6 cellular contexts compared by ENCODE assay signal in genomic region chr17:75110307-75110937, GRCh38. TPM values are rescaled to one million over a fixed set of nuclear protein-coding genes. Genes with fewer than 3 reads are reported as not detected.
DNase-seq lines count a peak whose midpoint lies in the region; ATAC-seq and TF ChIP-seq lines count a peak whose summit lies in the region.

No MANE protein-coding gene starts in this region.

- H3K27me3 ChIP-seq in dorsolateral prefrontal cortex: no peaks in the 10 kb centered on the region
- H3K27me3 ChIP-seq in psoas muscle (ENCODE audit: insufficient read depth in 3 of 3, low read length in 2 of 3): no peaks in the 10 kb centered on the region

- ATAC-seq in psoas muscle: peak in 3 of 4 donors; percentile 6 to 25 (median 9)
- ATAC-seq in HG03175 (IDR thresholded peaks at IDR 0.05; ENCODE audit: unreplicated experiment): no peak
- ATAC-seq in GM18868 (IDR thresholded peaks at IDR 0.05; ENCODE audit: unreplicated experiment): no peak

- H3K9me3 ChIP-seq in psoas muscle: no peaks in the 10 kb centered on the region

- WGBS in psoas muscle, 3 donors: 27 to 30% (median 28%) methylated on average over 33 to 34 of the region's 34 CpGs

- TF ChIP-seq CTCF in dorsolateral prefrontal cortex (IDR thresholded peaks at IDR 0.05 in 54 of 56, conservative IDR thresholded peaks at IDR 0.05 in 2 of 56; ENCODE audit: low read depth in 1 of 56, partially characterized antibody in 56 of 56) (no peak), psoas muscle (IDR thresholded peaks at IDR 0.05) (no peak)

- H3K4me1 ChIP-seq in psoas muscle: peaks cover 7% of the 10 kb centered on the region

- DNase-seq in SIG-M5 treated with dmso at 0.1 percent for 504 hours (lab: John Stamatoyannopoulos, UW; ENCODE audit: unreplicated experiment): peak; percentile 22
- DNase-seq in SIG-M5 (lab: John Stamatoyannopoulos, UW): no peak
- DNase-seq in dorsolateral prefrontal cortex: no peak
- peak in 1 of 2 donors; percentile 58 for DNase-seq in psoas muscle

- H3K27ac ChIP-seq in dorsolateral prefrontal cortex (peak overlapping the region in 54 of 59 donors; percentile 4 to 89 (median 76)), psoas muscle (peak overlapping the region; percentile 74)

- no peaks in the 10 kb centered on the region for H3K36me3 ChIP-seq in psoas muscle (ENCODE audit: insufficient read depth in 1 of 2, low read depth in 1 of 2)

- intact Hi-C loops in dorsolateral prefrontal cortex (cut with DNase I) (loop anchor here (5.0 to 10.0 kb wide), 5 partner anchors 48 to 154 kb away; partner anchors contain the start of genes SUMO2 (in 2 of the 2), GGA3 (in 1 of the 2) and MRPS7 (in 1 of the 2)), psoas muscle (cut with DNase I) (loop anchor here in 1 of 2 donors (5.0 kb wide), 2 partner anchors 67 to 92 kb away; no protein-coding TSS in a partner anchor)

- peak overlapping the region; percentile 66 to 98 (median 88) for H3K4me3 ChIP-seq in dorsolateral prefrontal cortex
- H3K4me3 ChIP-seq in psoas muscle: peak overlapping the region; percentile 88

RNA-seq across cellular contexts. Expression of gene ARMC7, which starts 0.7 kb away (rescaled TPM):
- total RNA-seq in dorsolateral prefrontal cortex (10 to 100 TPM in 86 of 120 experiments, 1 to 10 TPM in 34; 7.0 to 16.8 (median 11.3) TPM), psoas muscle (1 to 10 TPM; 2.7 to 7.0 (median 3.6) TPM)
- 1 to 10 TPM; 3.3 to 6.4 (median 4.9) TPM for polyA plus RNA-seq in psoas muscle

RNA-seq across cellular contexts. Expression of gene NT5C, which starts 21.1 kb away (rescaled TPM):
- total RNA-seq in dorsolateral prefrontal cortex: 10 to 100 TPM in 118 of 120 experiments, 1 to 10 TPM in 2; 7.5 to 35.9 (median 18.9) TPM
- 10 to 100 TPM; 16.4 to 44.2 (median 29.4) TPM for total RNA-seq in psoas muscle
- 10 to 100 TPM; 19.7 to 84.0 (median 56.3) TPM for polyA plus RNA-seq in psoas muscle

RNA-seq across cellular contexts. Expression of gene SLC16A5, which starts 22.7 kb away (rescaled TPM):
- total RNA-seq in dorsolateral prefrontal cortex (1 to 10 TPM in 55 of 120 experiments, under 1 TPM in 57, not detected in 8; 0.33 to 3.1 (median 0.98) TPM), psoas muscle (10 to 100 TPM in 1 of 4 donors, 1 to 10 TPM in 3; 5.6 to 10.7 (median 8.1) TPM)
- 1 to 10 TPM; 1.2 to 4.5 (median 3.8) TPM for polyA plus RNA-seq in psoas muscle

RNA-seq across cellular contexts. Expression of gene JPT1, which starts 43.9 kb away (rescaled TPM):
- total RNA-seq in dorsolateral prefrontal cortex: 10 to 100 TPM; 20.4 to 90.4 (median 55.3) TPM
- 100 to 1,000 TPM in 2 of 4 donors, 10 to 100 TPM in 2; 50.1 to 232 (median 85.0) TPM for total RNA-seq in psoas muscle
- 100 to 1,000 TPM in 1 of 3 donors, 10 to 100 TPM in 2; 79.2 to 164 (median 92.6) TPM for polyA plus RNA-seq in psoas muscle

Comparison
In these comparisons a context has a peak if more than half of its experiments do, and no peak if none do; other contexts are left out.
1. ATAC-seq: peak in psoas muscle (3 of 4); none in HG03175 (single experiment) and GM18868 (single experiment).